In the genomic region with DNA sequence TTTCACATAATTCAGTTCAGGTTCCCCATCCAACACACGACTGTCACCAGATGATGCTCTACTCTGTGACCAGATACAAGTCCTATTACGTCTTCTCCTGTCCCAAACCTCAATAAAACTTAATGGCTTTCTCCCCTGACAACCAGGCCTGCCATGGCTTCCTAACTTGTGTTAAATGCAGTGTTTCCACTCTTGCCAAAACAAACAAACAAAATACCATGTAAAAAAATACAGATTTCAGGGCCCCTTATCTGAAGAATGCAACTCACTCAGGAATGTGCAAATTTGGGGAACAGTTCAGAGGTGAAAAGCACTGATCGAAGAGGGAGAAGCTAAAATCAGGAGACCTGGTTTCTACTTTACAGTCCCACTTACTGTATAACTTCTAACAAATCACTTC, we compare ENCODE assay signal across 8 cellular contexts. TPM values are rescaled to one million over a fixed set of nuclear protein-coding genes. Genes with fewer than 3 reads are reported as not detected.
DNase-seq lines count a peak whose midpoint lies in the region; ATAC-seq and TF ChIP-seq lines count a peak whose summit lies in the region.

No MANE protein-coding gene starts in this region.

- TF ChIP-seq CTCF in Panc1 (IDR thresholded peaks at IDR 0.05) (no peak), epithelial cell of proximal tubule (conservative IDR thresholded peaks at IDR 0.05; ENCODE audit: low read depth, low read length) (no peak), ovary (IDR thresholded peaks at IDR 0.05) (no peak), omental fat pad (IDR thresholded peaks at IDR 0.05) (no peak)

- TF ChIP-seq EP300 in ovary (IDR thresholded peaks at IDR 0.05), result no peak

- H3K27me3 ChIP-seq in Panc1 (ENCODE audit: control insufficient read depth, insufficient read depth, low read length) (no peaks in the 10 kb centered on the region), ovary (no peaks in the 10 kb centered on the region)

- H3K27ac ChIP-seq in Panc1 (ENCODE audit: low read length), result peak overlapping the region; percentile 91
- peak overlapping the region in 1 of 2 donors; percentile 52 for H3K27ac ChIP-seq in ovary

- CTCF ChIA-PET in Panc1 (lab: Charles Lee), result no interaction called here

- BruUV-seq in Panc1 (replicated peaks; lab: Mats Ljungman, UMichigan), result no TSS peak

- H3K4me3 ChIP-seq in Panc1 (ENCODE audit: low read depth in 2 of 2, low read length in 2 of 2) (peak overlapping the region; percentile 61 to 88), epithelial cell of proximal tubule (ENCODE audit: low read depth, low read length) (peak overlapping the region; percentile 93), ovary (peak overlapping the region; percentile 67)

- H3K4me1 ChIP-seq in Panc1 (ENCODE audit: control insufficient read depth, insufficient read depth, low read length) (peaks cover 4% of the 10 kb centered on the region), ovary (ENCODE audit: insufficient read depth) (no peaks in the 10 kb centered on the region)

- no peak for TF ChIP-seq POLR2A in ovary (IDR thresholded peaks at IDR 0.05)

- H3K36me3 ChIP-seq in Panc1 (ENCODE audit: control insufficient read depth, insufficient read depth, low read length) (peaks cover 3% of the 10 kb centered on the region), ovary (no peaks in the 10 kb centered on the region)

- DNase-seq in Daoy (ENCODE audit: low read depth) (peak; percentile 2), Panc1 (ENCODE audit: low read depth, low spot score) (no peak), epithelial cell of proximal tubule (ENCODE audit: low read depth) (no peak), ovary (no peak), omental fat pad (ENCODE audit: low spot score) (no peak)

- in situ Hi-C loops in Panc1 (cut with HindIII; ENCODE audit: low pct_unique_long_range_greater_than_20kb, low sequenced_read_pairs), result no loop called here

- POLR2A ChIA-PET in Panc1 (lab: Charles Lee), result no interaction called here

- ATAC-seq in Panc1, result no peak
- no peak for ATAC-seq in HG03460 (IDR thresholded peaks at IDR 0.05; ENCODE audit: unreplicated experiment)
- ATAC-seq in HG03196 (IDR thresholded peaks at IDR 0.05; ENCODE audit: unreplicated experiment), result no peak
- no peak for ATAC-seq in HG02970 (IDR thresholded peaks at IDR 0.05; ENCODE audit: low FRiP score, unreplicated experiment)
- ATAC-seq in omental fat pad (ENCODE audit: low FRiP score), result no peak

- WGBS in ovary, 3 donors, result 21 to 28% (median 23%) methylated on average over 3 of the region's 3 CpGs

- H3K9me3 ChIP-seq in Panc1 (ENCODE audit: control insufficient read depth, insufficient read depth, low read depth, low read length) (no peaks in the 10 kb centered on the region), ovary (no peaks in the 10 kb centered on the region)

- intact Hi-C loops in Panc1 (cut with micrococcal nuclease; ENCODE audit: unreplicated experiment), result no loop called here
- intact Hi-C loops in ovary (cut with DNase I), result no loop called here

RNA-seq across cellular contexts. Expression of gene NUF2, which starts 0.9 kb away (rescaled TPM):
- total RNA-seq in Daoy (2014; rRNA removed; shearing (Covaris generic)), result 92.9 and 118 TPM in 2 replicates
- total RNA-seq in Panc1 (2021; ENCODE audit: unreplicated experiment) (26.1 TPM), epithelial cell of proximal tubule (39.3 and 43.6 TPM in 2 replicates), ovary (under 1 TPM in 6 of 7 donors, not detected in 1; 0.23 to 0.94 (median 0.62) TPM), omental fat pad (1 to 10 TPM in 1 of 4 donors, under 1 TPM in 1, not detected in 2; 0.95 to 2.3 TPM)
- 6.0 TPM for polyA plus RNA-seq in Panc1 (2012; ENCODE audit: insufficient read length)
- under 1 TPM; 0.47 to 0.70 TPM for polyA plus RNA-seq in ovary
